Comparison of ENCODE assay signal across 1 cellular context in the genomic region with DNA sequence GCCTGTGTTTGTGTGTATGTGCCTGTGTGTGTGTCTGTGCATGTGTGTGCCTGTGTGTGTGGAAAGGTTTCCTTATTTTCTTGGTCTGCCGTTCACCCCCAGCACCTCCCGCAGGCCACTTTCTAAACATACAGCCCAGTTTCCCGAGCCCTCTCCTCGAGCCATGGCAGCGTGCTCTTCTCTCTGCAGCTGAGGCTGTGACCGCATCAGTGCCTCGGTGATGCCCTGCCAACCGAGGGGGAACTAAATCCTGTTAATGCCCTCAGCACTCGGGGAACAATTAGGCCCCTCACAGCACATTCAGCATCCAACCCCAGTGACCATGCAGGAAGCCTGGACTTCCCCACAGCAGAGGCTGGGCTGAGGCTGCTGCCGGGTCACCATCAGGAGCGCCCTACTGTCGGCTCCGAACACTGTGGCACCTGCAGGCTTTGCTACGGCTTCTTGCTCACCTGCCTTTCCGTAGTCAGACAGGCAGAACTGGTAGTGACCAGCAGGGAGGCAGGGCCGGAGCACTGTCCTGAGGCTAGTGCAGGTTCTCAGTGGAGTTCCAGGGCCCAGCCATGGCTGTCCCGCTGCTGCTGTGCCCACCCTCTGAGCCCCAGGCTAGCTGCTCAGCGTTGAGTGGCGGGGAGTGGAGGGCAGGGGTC.
TF ChIP-seq lines count a peak whose summit lies in the region.

No MANE protein-coding gene starts in this region.

TF ChIP-seq in GM23338, 12 proteins besides CTCF, POLR2A, EP300 and RAD21 (continued from another document):
- TF ChIP-seq, protein P1, sequence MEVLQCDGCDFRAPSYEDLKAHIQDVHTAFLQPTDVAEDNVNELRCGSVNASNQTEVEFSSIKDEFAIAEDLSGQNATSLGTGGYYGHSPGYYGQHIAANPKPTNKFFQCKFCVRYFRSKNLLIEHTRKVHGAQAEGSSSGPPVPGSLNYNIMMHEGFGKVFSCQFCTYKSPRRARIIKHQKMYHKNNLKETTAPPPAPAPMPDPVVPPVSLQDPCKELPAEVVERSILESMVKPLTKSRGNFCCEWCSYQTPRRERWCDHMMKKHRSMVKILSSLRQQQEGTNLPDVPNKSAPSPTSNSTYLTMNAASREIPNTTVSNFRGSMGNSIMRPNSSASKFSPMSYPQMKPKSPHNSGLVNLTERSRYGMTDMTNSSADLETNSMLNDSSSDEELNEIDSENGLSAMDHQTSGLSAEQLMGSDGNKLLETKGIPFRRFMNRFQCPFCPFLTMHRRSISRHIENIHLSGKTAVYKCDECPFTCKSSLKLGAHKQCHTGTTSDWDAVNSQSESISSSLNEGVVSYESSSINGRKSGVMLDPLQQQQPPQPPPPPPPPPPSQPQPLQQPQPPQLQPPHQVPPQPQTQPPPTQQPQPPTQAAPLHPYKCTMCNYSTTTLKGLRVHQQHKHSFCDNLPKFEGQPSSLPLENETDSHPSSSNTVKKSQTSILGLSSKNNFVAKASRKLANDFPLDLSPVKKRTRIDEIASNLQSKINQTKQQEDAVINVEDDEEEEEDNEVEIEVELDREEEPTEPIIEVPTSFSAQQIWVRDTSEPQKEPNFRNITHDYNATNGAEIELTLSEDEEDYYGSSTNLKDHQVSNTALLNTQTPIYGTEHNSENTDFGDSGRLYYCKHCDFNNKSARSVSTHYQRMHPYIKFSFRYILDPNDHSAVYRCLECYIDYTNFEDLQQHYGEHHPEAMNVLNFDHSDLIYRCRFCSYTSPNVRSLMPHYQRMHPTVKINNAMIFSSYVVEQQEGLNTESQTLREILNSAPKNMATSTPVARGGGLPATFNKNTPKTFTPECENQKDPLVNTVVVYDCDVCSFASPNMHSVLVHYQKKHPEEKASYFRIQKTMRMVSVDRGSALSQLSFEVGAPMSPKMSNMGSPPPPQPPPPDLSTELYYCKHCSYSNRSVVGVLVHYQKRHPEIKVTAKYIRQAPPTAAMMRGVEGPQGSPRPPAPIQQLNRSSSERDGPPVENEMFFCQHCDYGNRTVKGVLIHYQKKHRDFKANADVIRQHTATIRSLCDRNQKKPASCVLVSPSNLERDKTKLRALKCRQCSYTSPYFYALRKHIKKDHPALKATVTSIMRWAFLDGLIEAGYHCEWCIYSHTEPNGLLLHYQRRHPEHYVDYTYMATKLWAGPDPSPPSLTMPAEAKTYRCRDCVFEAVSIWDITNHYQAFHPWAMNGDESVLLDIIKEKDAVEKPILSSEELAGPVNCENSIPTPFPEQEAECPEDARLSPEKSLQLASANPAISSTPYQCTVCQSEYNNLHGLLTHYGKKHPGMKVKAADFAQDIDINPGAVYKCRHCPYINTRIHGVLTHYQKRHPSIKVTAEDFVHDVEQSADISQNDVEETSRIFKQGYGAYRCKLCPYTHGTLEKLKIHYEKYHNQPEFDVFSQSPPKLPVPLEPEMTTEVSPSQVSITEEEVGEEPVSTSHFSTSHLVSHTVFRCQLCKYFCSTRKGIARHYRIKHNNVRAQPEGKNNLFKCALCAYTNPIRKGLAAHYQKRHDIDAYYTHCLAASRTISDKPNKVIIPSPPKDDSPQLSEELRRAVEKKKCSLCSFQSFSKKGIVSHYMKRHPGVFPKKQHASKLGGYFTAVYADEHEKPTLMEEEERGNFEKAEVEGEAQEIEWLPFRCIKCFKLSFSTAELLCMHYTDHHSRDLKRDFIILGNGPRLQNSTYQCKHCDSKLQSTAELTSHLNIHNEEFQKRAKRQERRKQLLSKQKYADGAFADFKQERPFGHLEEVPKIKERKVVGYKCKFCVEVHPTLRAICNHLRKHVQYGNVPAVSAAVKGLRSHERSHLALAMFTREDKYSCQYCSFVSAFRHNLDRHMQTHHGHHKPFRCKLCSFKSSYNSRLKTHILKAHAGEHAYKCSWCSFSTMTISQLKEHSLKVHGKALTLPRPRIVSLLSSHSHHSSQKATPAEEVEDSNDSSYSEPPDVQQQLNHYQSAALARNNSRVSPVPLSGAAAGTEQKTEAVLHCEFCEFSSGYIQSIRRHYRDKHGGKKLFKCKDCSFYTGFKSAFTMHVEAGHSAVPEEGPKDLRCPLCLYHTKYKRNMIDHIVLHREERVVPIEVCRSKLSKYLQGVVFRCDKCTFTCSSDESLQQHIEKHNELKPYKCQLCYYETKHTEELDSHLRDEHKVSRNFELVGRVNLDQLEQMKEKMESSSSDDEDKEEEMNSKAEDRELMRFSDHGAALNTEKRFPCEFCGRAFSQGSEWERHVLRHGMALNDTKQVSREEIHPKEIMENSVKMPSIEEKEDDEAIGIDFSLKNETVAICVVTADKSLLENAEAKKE (CRISPR knock-in tag; IDR thresholded peaks at IDR 0.05), result no peak
- no peak for TF ChIP-seq STAT1 (IDR thresholded peaks at IDR 0.05; ENCODE audit: unreplicated experiment)
- TF ChIP-seq, protein P2, sequence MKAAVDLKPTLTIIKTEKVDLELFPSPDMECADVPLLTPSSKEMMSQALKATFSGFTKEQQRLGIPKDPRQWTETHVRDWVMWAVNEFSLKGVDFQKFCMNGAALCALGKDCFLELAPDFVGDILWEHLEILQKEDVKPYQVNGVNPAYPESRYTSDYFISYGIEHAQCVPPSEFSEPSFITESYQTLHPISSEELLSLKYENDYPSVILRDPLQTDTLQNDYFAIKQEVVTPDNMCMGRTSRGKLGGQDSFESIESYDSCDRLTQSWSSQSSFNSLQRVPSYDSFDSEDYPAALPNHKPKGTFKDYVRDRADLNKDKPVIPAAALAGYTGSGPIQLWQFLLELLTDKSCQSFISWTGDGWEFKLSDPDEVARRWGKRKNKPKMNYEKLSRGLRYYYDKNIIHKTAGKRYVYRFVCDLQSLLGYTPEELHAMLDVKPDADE (IDR thresholded peaks at IDR 0.05), result no peak
- TF ChIP-seq, protein P3, sequence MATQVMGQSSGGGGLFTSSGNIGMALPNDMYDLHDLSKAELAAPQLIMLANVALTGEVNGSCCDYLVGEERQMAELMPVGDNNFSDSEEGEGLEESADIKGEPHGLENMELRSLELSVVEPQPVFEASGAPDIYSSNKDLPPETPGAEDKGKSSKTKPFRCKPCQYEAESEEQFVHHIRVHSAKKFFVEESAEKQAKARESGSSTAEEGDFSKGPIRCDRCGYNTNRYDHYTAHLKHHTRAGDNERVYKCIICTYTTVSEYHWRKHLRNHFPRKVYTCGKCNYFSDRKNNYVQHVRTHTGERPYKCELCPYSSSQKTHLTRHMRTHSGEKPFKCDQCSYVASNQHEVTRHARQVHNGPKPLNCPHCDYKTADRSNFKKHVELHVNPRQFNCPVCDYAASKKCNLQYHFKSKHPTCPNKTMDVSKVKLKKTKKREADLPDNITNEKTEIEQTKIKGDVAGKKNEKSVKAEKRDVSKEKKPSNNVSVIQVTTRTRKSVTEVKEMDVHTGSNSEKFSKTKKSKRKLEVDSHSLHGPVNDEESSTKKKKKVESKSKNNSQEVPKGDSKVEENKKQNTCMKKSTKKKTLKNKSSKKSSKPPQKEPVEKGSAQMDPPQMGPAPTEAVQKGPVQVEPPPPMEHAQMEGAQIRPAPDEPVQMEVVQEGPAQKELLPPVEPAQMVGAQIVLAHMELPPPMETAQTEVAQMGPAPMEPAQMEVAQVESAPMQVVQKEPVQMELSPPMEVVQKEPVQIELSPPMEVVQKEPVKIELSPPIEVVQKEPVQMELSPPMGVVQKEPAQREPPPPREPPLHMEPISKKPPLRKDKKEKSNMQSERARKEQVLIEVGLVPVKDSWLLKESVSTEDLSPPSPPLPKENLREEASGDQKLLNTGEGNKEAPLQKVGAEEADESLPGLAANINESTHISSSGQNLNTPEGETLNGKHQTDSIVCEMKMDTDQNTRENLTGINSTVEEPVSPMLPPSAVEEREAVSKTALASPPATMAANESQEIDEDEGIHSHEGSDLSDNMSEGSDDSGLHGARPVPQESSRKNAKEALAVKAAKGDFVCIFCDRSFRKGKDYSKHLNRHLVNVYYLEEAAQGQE (IDR thresholded peaks at IDR 0.05; ENCODE audit: unreplicated experiment), result no peak
- TF ChIP-seq EZH2 (IDR thresholded peaks at IDR 0.05; ENCODE audit: low read depth, unreplicated experiment), result no peak
- no peak for TF ChIP-seq POLR2AphosphoS5 (IDR thresholded peaks at IDR 0.05; ENCODE audit: low read depth)
- no peak for TF ChIP-seq ZNF331 (CRISPR knock-in tag; IDR thresholded peaks at IDR 0.05; ENCODE audit: low read depth)
- TF ChIP-seq ZNF114 (CRISPR knock-in tag; IDR thresholded peaks at IDR 0.05), result no peak
- TF ChIP-seq EZH2phosphoT487 (IDR thresholded peaks at IDR 0.05; ENCODE audit: unreplicated experiment), result no peak
- TF ChIP-seq JUNB (IDR thresholded peaks at IDR 0.05; ENCODE audit: unreplicated experiment), result no peak
TF ChIP-seq in GM23338: peak in this region for 0.
